1 cellular context compared by ENCODE assay signal in genomic region chr7:32663805-32664211, GRCh38.
TF ChIP-seq lines count a peak whose summit lies in the region.
"Not testable (repeated sequence)": the region's sequence is repeated elsewhere in the genome, so short reads cannot be mapped to it uniquely, and the experiment has no call there.

No MANE protein-coding gene starts in this region.

TF ChIP-seq in K562, 482 proteins besides CTCF, POLR2A, EP300 and RAD21 (continued from another document):
- TF ChIP-seq ZNF592 (IDR thresholded peaks at IDR 0.05) (peak; percentile 86), NRF1 (conservative IDR thresholded peaks at IDR 0.05 in 1 of 2, IDR thresholded peaks at IDR 0.05 in 1 of 2) (peak; percentile 62 to 64), TAF1 (IDR thresholded peaks at IDR 0.05; ENCODE audit: control insufficient read depth, extremely low read depth, insufficient read depth, low read length, severe bottlenecking) (peak; percentile 45), KDM5B (IDR thresholded peaks at IDR 0.05; ENCODE audit: insufficient replicate concordance, low read depth, low read length) (peak; percentile 36), NR2C2 (tag; IDR thresholded peaks at IDR 0.05) (peak; percentile 52; the same call in 1 of the 2 replicates), SMARCE1 (IDR thresholded peaks at IDR 0.05) (peak; percentile 50; the same call in 1 of the 2 replicates), TAF7 (tag; IDR thresholded peaks at IDR 0.05) (0 out of 2 replicates have a peak, but pooled peaks have one; percentile 13), DPF2 (IDR thresholded peaks at IDR 0.05) (peak; percentile 39; the same call in 1 of the 2 replicates), FOXK2 (conservative IDR thresholded peaks at IDR 0.05 in 1 of 2, IDR thresholded peaks at IDR 0.05 in 1 of 2; ENCODE audit: low read depth in 2 of 2) (0 out of 4 replicates have a peak, but pooled peaks of 1 of the 2 experiments have one; percentile 40), ZNF589 (CRISPR knock-in tag; IDR thresholded peaks at IDR 0.05; ENCODE audit: low read depth) (peak; percentile 72; the same call in 1 of the 2 replicates), ESRRA (IDR thresholded peaks at IDR 0.05; ENCODE audit: borderline replicate concordance, low read depth) (0 out of 2 replicates have a peak, but pooled peaks have one; percentile 35)
- TF ChIP-seq NR2C2 (CRISPR knock-in tag; IDR thresholded peaks at IDR 0.05): not testable (repeated sequence)
